In genomic region chr3:128803307-128803706, GRCh38 we compare ENCODE assay signal across 10 cellular contexts.
DNase-seq lines count a peak whose midpoint lies in the region; ATAC-seq and TF ChIP-seq lines count a peak whose summit lies in the region.
"Had no signal": no experiment of that assay in that cellular context is flagged by ENCODE, and none has a peak within 500 bp of the region (broad histone marks: within the 10 kb centered on the region; RNA-seq: fewer than 3 reads in every experiment).

No MANE protein-coding gene starts in this region.

- H3K27ac Mint-ChIP-seq in CD8-positive, alpha-beta memory T cell = peak overlapping the region; percentile 86 to 98 (median 92)
- H3K27ac Mint-ChIP-seq in activated naive CD8-positive, alpha-beta T cell treated with anti-CD3 and anti-CD28 coated beads, Interleukin-2, amount 10 ng/mL, durations not matched to agents 7 days and 5 days = peak overlapping the region; percentile 88
- H3K27ac Mint-ChIP-seq in osteocyte (ENCODE audit: unreplicated experiment) = peak overlapping the region; percentile 65

- H3K36me3 Mint-ChIP-seq in CD8-positive, alpha-beta memory T cell = peaks cover 3 to 63% (median 29%) of the 10 kb centered on the region in 3 donors
- peaks cover 36% of the 10 kb centered on the region for H3K36me3 Mint-ChIP-seq in activated naive CD8-positive, alpha-beta T cell treated with anti-CD3 and anti-CD28 coated beads, Interleukin-2, amount 10 ng/mL, durations not matched to agents 7 days and 5 days
- peaks cover 50% of the 10 kb centered on the region for H3K36me3 Mint-ChIP-seq in osteocyte (ENCODE audit: unreplicated experiment)

- peak overlapping the region; percentile 37; the same call in 1 of the 2 replicates for H3K4me2 ChIP-seq in KMS-11

- H3K79me2 ChIP-seq in KMS-11 (ENCODE audit: insufficient read depth, low read depth) = peaks cover 23% of the 10 kb centered on the region

- peak overlapping the region; percentile 64 for H3K27ac ChIP-seq in CD8-positive, alpha-beta memory T cell (ENCODE audit: low read depth, low read length)
- no peak overlapping the region for H3K27ac ChIP-seq in KMS-11
- H3K27ac ChIP-seq in dorsolateral prefrontal cortex = peak overlapping the region in 21 of 59 donors; percentile 1 to 78 (median 20)
- H3K27ac ChIP-seq: suprapubic skin had no signal

- CTCF ChIA-PET in CD8-positive, alpha-beta memory T cell (lab: Charles Lee) = interaction anchor here (0.9 to 2.0 kb wide), 9 partner anchors 8 to 306 kb away, joined by 3 to 12 read pairs (median 4); no protein-coding TSS in a partner anchor

- POLR2A ChIA-PET in CD8-positive, alpha-beta memory T cell (lab: Charles Lee) = interaction anchor here (1.0 kb wide), 1 partner anchor 123 kb away, joined by 3 read pairs; no protein-coding TSS in a partner anchor
- POLR2A ChIA-PET in activated naive CD8-positive, alpha-beta T cell treated with anti-CD3 and anti-CD28 coated beads, Interleukin-2, amount 10 ng/mL, durations not matched to agents 7 days and 5 days (lab: Charles Lee) = interaction anchor here (1.2 to 2.5 kb wide), 7 partner anchors 9 to 186 kb away, joined by 6 to 16 read pairs (median 9); partner anchors contain the start of genes ACAD9 and RPN1

- H3K4me1 Mint-ChIP-seq in CD8-positive, alpha-beta memory T cell = peaks cover 58 to 78% (median 72%) of the 10 kb centered on the region in 3 donors
- peaks cover 68% of the 10 kb centered on the region for H3K4me1 Mint-ChIP-seq in activated naive CD8-positive, alpha-beta T cell treated with anti-CD3 and anti-CD28 coated beads, Interleukin-2, amount 10 ng/mL, durations not matched to agents 7 days and 5 days
- peaks cover 42% of the 10 kb centered on the region for H3K4me1 Mint-ChIP-seq in osteocyte (ENCODE audit: unreplicated experiment)

- no peak overlapping the region for H2AFZ ChIP-seq in KMS-11 (ENCODE audit: low read depth)

- intact Hi-C loops in dorsolateral prefrontal cortex (cut with DNase I) = loop anchor here in 1 of 2 donors (5.0 kb wide), 1 partner anchor 79 kb away; no protein-coding TSS in a partner anchor

- H3K27me3 ChIP-seq in CD8-positive, alpha-beta memory T cell (ENCODE audit: insufficient read depth, low read length, poor library complexity, severe bottlenecking) = no peaks in the 10 kb centered on the region
- H3K27me3 ChIP-seq in KMS-11 (ENCODE audit: insufficient read depth, low read depth) (no peaks in the 10 kb centered on the region), dorsolateral prefrontal cortex (no peaks in the 10 kb centered on the region)
- H3K27me3 ChIP-seq: suprapubic skin had no signal

- ATAC-seq in activated naive CD8-positive, alpha-beta T cell treated with anti-CD3 and anti-CD28 coated beads, Interleukin-2, amount 10 ng/mL, durations not matched to agents 7 days and 5 days (ENCODE audit: low read depth) = no peak
- ATAC-seq in HG03159 (IDR thresholded peaks at IDR 0.05; ENCODE audit: unreplicated experiment) = no peak

- peaks cover 37% of the 10 kb centered on the region for H3K36me3 ChIP-seq in CD8-positive, alpha-beta memory T cell (ENCODE audit: insufficient read depth, low read length)
- no peaks in the 10 kb centered on the region for H3K36me3 ChIP-seq in KMS-11 (ENCODE audit: insufficient read depth)

- H3K9me3 ChIP-seq in CD8-positive, alpha-beta memory T cell (ENCODE audit: low read length) = no peaks in the 10 kb centered on the region
- H3K9me3 ChIP-seq: suprapubic skin had no signal

- H3K9me3 Mint-ChIP-seq in CD8-positive, alpha-beta memory T cell = no peaks in the 10 kb centered on the region
- no peaks in the 10 kb centered on the region for H3K9me3 Mint-ChIP-seq in activated naive CD8-positive, alpha-beta T cell treated with anti-CD3 and anti-CD28 coated beads, Interleukin-2, amount 10 ng/mL, durations not matched to agents 7 days and 5 days
- no peaks in the 10 kb centered on the region for H3K9me3 Mint-ChIP-seq in osteocyte (ENCODE audit: unreplicated experiment)

- H3K4me1 ChIP-seq in CD8-positive, alpha-beta memory T cell (ENCODE audit: insufficient read depth, low read length) = peaks cover 74% of the 10 kb centered on the region
- peaks cover 51% of the 10 kb centered on the region for H3K4me1 ChIP-seq in KMS-11 (ENCODE audit: low read depth, poor library complexity, severe bottlenecking)

- H4K20me1 ChIP-seq in KMS-11 (ENCODE audit: insufficient read depth) = no peaks in the 10 kb centered on the region

- H3K9ac ChIP-seq in KMS-11 = no peak overlapping the region

- DNase-seq in CD8-positive, alpha-beta memory T cell = no peak
- DNase-seq in activated naive CD8-positive, alpha-beta T cell treated with anti-CD3 and anti-CD28 coated beads, Interleukin-2, amount 10 ng/mL, durations not matched to agents 7 days and 5 days = no peak
- DNase-seq in osteocyte (ENCODE audit: extremely low spot score, unreplicated experiment) (no peak), dorsolateral prefrontal cortex (no peak), NCI-H1436 treated with DMSO at 0.1 percent for 48 hours (lab: John Stamatoyannopoulos, UW) (no peak)
- DNase-seq: mesenchymal stem cell, NCI-H226 had no signal

- TF ChIP-seq CTCF in KMS-11 (conservative IDR thresholded peaks at IDR 0.05; ENCODE audit: low read depth, low read length) (no peak), osteocyte (IDR thresholded peaks at IDR 0.05) (no peak), dorsolateral prefrontal cortex (IDR thresholded peaks at IDR 0.05 in 54 of 56, conservative IDR thresholded peaks at IDR 0.05 in 2 of 56; ENCODE audit: low read depth in 1 of 56, partially characterized antibody in 56 of 56) (no peak)

- H3K4me3 Mint-ChIP-seq in CD8-positive, alpha-beta memory T cell = peak overlapping the region in 6 of 7 donors; percentile 61 to 90 (median 81)
- H3K4me3 Mint-ChIP-seq in activated naive CD8-positive, alpha-beta T cell treated with anti-CD3 and anti-CD28 coated beads, Interleukin-2, amount 10 ng/mL, durations not matched to agents 7 days and 5 days = peak overlapping the region; percentile 72
- no peak overlapping the region for H3K4me3 Mint-ChIP-seq in osteocyte (ENCODE audit: unreplicated experiment)

- peak overlapping the region; percentile 40 for H3K4me3 ChIP-seq in CD8-positive, alpha-beta memory T cell (ENCODE audit: low read length)
- no peak overlapping the region for H3K4me3 ChIP-seq in KMS-11 (IDR thresholded peaks at IDR 0.05; ENCODE audit: insufficient read depth, low read depth, low read length)
- H3K4me3 ChIP-seq in dorsolateral prefrontal cortex = no peak overlapping the region

- H3K27me3 Mint-ChIP-seq in CD8-positive, alpha-beta memory T cell = no peaks in the 10 kb centered on the region
- no peaks in the 10 kb centered on the region for H3K27me3 Mint-ChIP-seq in activated naive CD8-positive, alpha-beta T cell treated with anti-CD3 and anti-CD28 coated beads, Interleukin-2, amount 10 ng/mL, durations not matched to agents 7 days and 5 days
- no peaks in the 10 kb centered on the region for H3K27me3 Mint-ChIP-seq in osteocyte (ENCODE audit: unreplicated experiment)
